ENCODE assay signal across 22 cellular contexts in genomic region chr12:82756303-82756702, GRCh38.
"Had no signal": no experiment of that assay in that cellular context is flagged by ENCODE, and none has a peak within 500 bp of the region (broad histone marks: within the 10 kb centered on the region; RNA-seq: fewer than 3 reads in every experiment).

No MANE protein-coding gene starts in this region.

- FAIRE-seq: endothelial cell of umbilical vein, islet of Langerhans had no signal

- H3K4me3 ChIP-seq: esophagus muscularis mucosa, gastroesophageal sphincter, heart left ventricle, smooth muscle cell, stomach, testis, upper lobe of left lung had no signal

- H3K4me1 ChIP-seq: esophagus muscularis mucosa had no signal

- H3K27ac ChIP-seq: esophagus muscularis mucosa, gastroesophageal sphincter, heart left ventricle, stomach, testis had no signal

- H3K36me3 ChIP-seq: esophagus muscularis mucosa, gastroesophageal sphincter, heart left ventricle, stomach, upper lobe of left lung had no signal

- H3K4me3 Mint-ChIP-seq: activated CD4-positive, alpha-beta T cell treated with anti-CD3 and anti-CD28 coated beads, Interleukin-2, amount 10 ng/mL, durations not matched to agents 24 days and 14 days; activated CD8-positive, alpha-beta T cell treated with anti-CD3 and anti-CD28 coated beads for 36 hours; activated naive CD4-positive, alpha-beta T cell treated with anti-CD3 and anti-CD28 coated beads for 36 hours; activated T-cell treated with anti-CD3 and anti-CD28 coated beads, Interleukin-2, amount 50 U/mL, for 24 hours; central memory CD8-positive, alpha-beta T cell; natural killer cell; stimulated activated effector memory CD8-positive, alpha-beta T cell treated with anti-CD3 and anti-CD28 coated beads, Interleukin-12 subunit alpha, Interleukin-12 subunit beta, amount 100 ng/mL, for 72 hours had no signal

- H3K9me3 Mint-ChIP-seq: activated CD4-positive, alpha-beta T cell treated with anti-CD3 and anti-CD28 coated beads, Interleukin-2, amount 10 ng/mL, durations not matched to agents 24 days and 14 days; activated CD8-positive, alpha-beta T cell treated with anti-CD3 and anti-CD28 coated beads for 36 hours; activated naive CD4-positive, alpha-beta T cell treated with anti-CD3 and anti-CD28 coated beads for 36 hours; activated T-cell treated with anti-CD3 and anti-CD28 coated beads, Interleukin-2, amount 50 U/mL, for 24 hours; central memory CD8-positive, alpha-beta T cell; natural killer cell; stimulated activated effector memory CD8-positive, alpha-beta T cell treated with anti-CD3 and anti-CD28 coated beads, Interleukin-12 subunit alpha, Interleukin-12 subunit beta, amount 100 ng/mL, for 72 hours had no signal

- DNase-seq: activated CD4-positive, alpha-beta T cell treated with anti-CD3 and anti-CD28 coated beads, Interleukin-2, amount 10 ng/mL, durations not matched to agents 24 days and 14 days; activated CD8-positive, alpha-beta T cell treated with anti-CD3 and anti-CD28 coated beads for 36 hours; activated naive CD4-positive, alpha-beta T cell treated with anti-CD3 and anti-CD28 coated beads for 36 hours; activated T-cell treated with anti-CD3 and anti-CD28 coated beads, Interleukin-2, amount 50 U/mL, for 24 hours; anterior cingulate cortex; effector CD8-positive, alpha-beta T cell; heart left ventricle; left cardiac atrium; mesenchymal stem cell; natural killer cell; stimulated activated CD4-positive, alpha-beta T cell treated with anti-CD3 and anti-CD28 coated beads, Interleukin-4, amount 100 ng/mL, for 24 hours; stomach; T-helper 9 cell; testis; upper lobe of left lung had no signal

- H3K27me3 ChIP-seq: esophagus muscularis mucosa, gastroesophageal sphincter, heart left ventricle, stomach, testis, upper lobe of left lung had no signal

- ATAC-seq: activated CD8-positive, alpha-beta T cell treated with anti-CD3 and anti-CD28 coated beads for 36 hours; gastroesophageal sphincter; heart left ventricle; natural killer cell; stimulated activated effector memory CD8-positive, alpha-beta T cell treated with anti-CD3 and anti-CD28 coated beads, Interleukin-12 subunit alpha, Interleukin-12 subunit beta, amount 100 ng/mL, for 72 hours had no signal

- H3K27ac Mint-ChIP-seq: activated CD4-positive, alpha-beta T cell treated with anti-CD3 and anti-CD28 coated beads, Interleukin-2, amount 10 ng/mL, durations not matched to agents 24 days and 14 days; activated CD8-positive, alpha-beta T cell treated with anti-CD3 and anti-CD28 coated beads for 36 hours; activated naive CD4-positive, alpha-beta T cell treated with anti-CD3 and anti-CD28 coated beads for 36 hours; activated T-cell treated with anti-CD3 and anti-CD28 coated beads, Interleukin-2, amount 50 U/mL, for 24 hours; natural killer cell; stimulated activated effector memory CD8-positive, alpha-beta T cell treated with anti-CD3 and anti-CD28 coated beads, Interleukin-12 subunit alpha, Interleukin-12 subunit beta, amount 100 ng/mL, for 72 hours had no signal

- H3K4me1 Mint-ChIP-seq: activated CD4-positive, alpha-beta T cell treated with anti-CD3 and anti-CD28 coated beads, Interleukin-2, amount 10 ng/mL, durations not matched to agents 24 days and 14 days; central memory CD8-positive, alpha-beta T cell; natural killer cell; stimulated activated effector memory CD8-positive, alpha-beta T cell treated with anti-CD3 and anti-CD28 coated beads, Interleukin-12 subunit alpha, Interleukin-12 subunit beta, amount 100 ng/mL, for 72 hours had no signal

- H3K36me3 Mint-ChIP-seq: natural killer cell; stimulated activated effector memory CD8-positive, alpha-beta T cell treated with anti-CD3 and anti-CD28 coated beads, Interleukin-12 subunit alpha, Interleukin-12 subunit beta, amount 100 ng/mL, for 72 hours had no signal

- H3K27me3 Mint-ChIP-seq: activated CD4-positive, alpha-beta T cell treated with anti-CD3 and anti-CD28 coated beads, Interleukin-2, amount 10 ng/mL, durations not matched to agents 24 days and 14 days; activated CD8-positive, alpha-beta T cell treated with anti-CD3 and anti-CD28 coated beads for 36 hours; activated T-cell treated with anti-CD3 and anti-CD28 coated beads, Interleukin-2, amount 50 U/mL, for 24 hours; central memory CD8-positive, alpha-beta T cell had no signal
